ENCODE assay signal across 1 cellular context in the genomic region with DNA sequence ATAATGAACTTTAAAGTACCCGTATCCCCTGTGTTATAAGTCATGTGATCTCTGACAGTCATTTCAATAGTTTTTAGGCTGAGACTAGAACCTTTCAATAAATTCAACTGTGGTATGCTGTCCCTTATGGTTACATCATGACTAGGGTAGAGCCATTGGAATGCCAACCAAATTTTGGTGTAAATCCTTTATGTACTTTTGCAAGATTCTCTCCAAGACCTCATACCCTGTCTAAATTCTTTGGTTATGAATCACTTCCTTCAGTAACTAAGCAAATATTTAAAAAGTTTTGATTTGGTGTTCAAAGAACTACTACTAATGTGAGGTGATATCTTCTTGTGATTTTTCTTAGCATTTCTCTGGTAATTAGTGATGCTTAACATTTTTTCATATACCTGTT.
TF ChIP-seq lines count a peak whose summit lies in the region.

No MANE protein-coding gene starts in this region.

TF ChIP-seq in endothelial cell of umbilical vein, 7 proteins besides CTCF, POLR2A, EP300 and RAD21:
- TF ChIP-seq FOS (IDR thresholded peaks at IDR 0.05; ENCODE audit: borderline replicate concordance, insufficient read depth, low read length) = peak; percentile 31
- no peak for TF ChIP-seq MYC (IDR thresholded peaks at IDR 0.05; ENCODE audit: low read depth, low read length)
- peak; percentile 68 for TF ChIP-seq JUN (IDR thresholded peaks at IDR 0.05; ENCODE audit: borderline replicate concordance, insufficient read depth, insufficient read length, low read depth)
- no peak for TF ChIP-seq GATA2 (IDR thresholded peaks at IDR 0.05; ENCODE audit: insufficient read depth, insufficient read length, low read depth, low read length)
- TF ChIP-seq, protein P1, sequence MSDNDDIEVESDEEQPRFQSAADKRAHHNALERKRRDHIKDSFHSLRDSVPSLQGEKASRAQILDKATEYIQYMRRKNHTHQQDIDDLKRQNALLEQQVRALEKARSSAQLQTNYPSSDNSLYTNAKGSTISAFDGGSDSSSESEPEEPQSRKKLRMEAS (IDR thresholded peaks at IDR 0.05; ENCODE audit: insufficient read depth, insufficient read length) = no peak
- TF ChIP-seq POLR2AphosphoS5 (IDR thresholded peaks at IDR 0.05; ENCODE audit: insufficient read depth, low read depth, low read length) = no peak
